ENCODE assay signal across 17 cellular contexts in genomic region chr22:47138898-47139789, GRCh38.
DNase-seq lines count a peak whose midpoint lies in the region; ATAC-seq and TF ChIP-seq lines count a peak whose summit lies in the region.
"Had no signal": no experiment of that assay in that cellular context is flagged by ENCODE, and none has a peak within 500 bp of the region (broad histone marks: within the 10 kb centered on the region; RNA-seq: fewer than 3 reads in every experiment).

No MANE protein-coding gene starts in this region.

- H3K36me3 Mint-ChIP-seq in endothelial cell (ENCODE audit: low read depth, unreplicated experiment): peaks cover 2% of the 10 kb centered on the region
- H3K36me3 Mint-ChIP-seq in nephron progenitor cell (ENCODE audit: low read depth): no peaks in the 10 kb centered on the region

- H3K27ac Mint-ChIP-seq in endothelial cell (ENCODE audit: unreplicated experiment) (no peak overlapping the region), nephron progenitor cell (peak overlapping the region; percentile 80)
- H3K27ac Mint-ChIP-seq: CD8-positive, alpha-beta memory T cell had no signal

- peaks cover 11% of the 10 kb centered on the region for H3K27me3 Mint-ChIP-seq in endothelial cell (ENCODE audit: unreplicated experiment)
- peaks cover 4% of the 10 kb centered on the region for H3K27me3 Mint-ChIP-seq in nephron progenitor cell (ENCODE audit: low read depth, poor library complexity)
- H3K27me3 Mint-ChIP-seq: CD8-positive, alpha-beta memory T cell; IgD-negative memory B cell had no signal

- H3K4me3 ChIP-seq in H7 (ENCODE audit: insufficient read depth, low read depth, low read length): no peak overlapping the region
- H3K4me3 ChIP-seq: BLaER1, GM12878 had no signal

- peak overlapping the region; percentile 25 for H3K4me3 Mint-ChIP-seq in endothelial cell (ENCODE audit: unreplicated experiment)
- H3K4me3 Mint-ChIP-seq in nephron progenitor cell: no peak overlapping the region
- H3K4me3 Mint-ChIP-seq: IgD-negative memory B cell had no signal

- no peaks in the 10 kb centered on the region for H3K9me3 Mint-ChIP-seq in endothelial cell (ENCODE audit: unreplicated experiment)
- H3K9me3 Mint-ChIP-seq in nephron progenitor cell: no peaks in the 10 kb centered on the region
- H3K9me3 Mint-ChIP-seq: CD8-positive, alpha-beta memory T cell; IgD-negative memory B cell had no signal

- H3K4me1 Mint-ChIP-seq in endothelial cell (ENCODE audit: unreplicated experiment): peaks cover 4% of the 10 kb centered on the region
- peaks cover 17% of the 10 kb centered on the region for H3K4me1 Mint-ChIP-seq in nephron progenitor cell

- ATAC-seq in GM21825 (IDR thresholded peaks at IDR 0.05; ENCODE audit: unreplicated experiment): no peak
- ATAC-seq: GM12878 had no signal

- no peaks in the 10 kb centered on the region for H3K36me3 ChIP-seq in H7 (replicated peaks; ENCODE audit: control insufficient read depth, insufficient read depth, low read length)

- TF ChIP-seq CTCF in endothelial cell (IDR thresholded peaks at IDR 0.05; ENCODE audit: unreplicated experiment): no peak
- TF ChIP-seq CTCF in nephron progenitor cell (IDR thresholded peaks at IDR 0.05): no peak

- peak; percentile 69 for DNase-seq in NCI-H2029 (lab: John Stamatoyannopoulos, UW)
- DNase-seq in NCI-H2029 treated with DMSO at 0.1 percent for 48 hours (lab: John Stamatoyannopoulos, UW): no peak
- peak; percentile 58 for DNase-seq in ELF-1 (ENCODE audit: low read depth, low spot score)
- no peak for DNase-seq in endothelial cell (ENCODE audit: low spot score)
- peak; percentile 53 for DNase-seq in nephron progenitor cell
- no peak for DNase-seq in AG08396 (ENCODE audit: low spot score)
- DNase-seq in H7: no peak
- DNase-seq: CD8-positive, alpha-beta memory T cell; DMS153; HCEC 1CT; NCI-H146; NCI-H2171; T-helper 1 cell had no signal

- H3K27me3 ChIP-seq in H7 (ENCODE audit: control insufficient read depth, insufficient read depth, low read length): no peaks in the 10 kb centered on the region
- H3K27me3 ChIP-seq: BLaER1 had no signal

Comparison
In these comparisons a context has a peak if more than half of its experiments do, and no peak if none do; other contexts are left out.
1. DNase-seq: peak in NCI-H2029 (single experiment), ELF-1 (single experiment) and nephron progenitor cell (single experiment); none in NCI-H2029 treated with DMSO at 0.1 percent for 48 hours (single experiment), endothelial cell (single experiment), AG08396 (single experiment) and H7 (single experiment).